11 cellular contexts compared by ENCODE assay signal in genomic region chr4:8506373-8507250, GRCh38.
DNase-seq lines count a peak whose midpoint lies in the region; ATAC-seq and TF ChIP-seq lines count a peak whose summit lies in the region.
"Had no signal": no experiment of that assay in that cellular context is flagged by ENCODE, and none has a peak within 500 bp of the region (broad histone marks: within the 10 kb centered on the region; RNA-seq: fewer than 3 reads in every experiment).

No MANE protein-coding gene starts in this region.

- TF ChIP-seq CTCF in left lung (IDR thresholded peaks at IDR 0.05) = no peak
- no peak for TF ChIP-seq CTCF in GM10266 (IDR thresholded peaks at IDR 0.05; ENCODE audit: control insufficient read depth, insufficient read depth, low read depth, missing control alignments)
- TF ChIP-seq CTCF in natural killer cell (IDR thresholded peaks at IDR 0.05) = no peak

- no peaks in the 10 kb centered on the region for H3K27me3 ChIP-seq in left lung
- H3K27me3 ChIP-seq in skeletal muscle satellite cell (ENCODE audit: control insufficient read depth, insufficient read depth, low read length) = peaks cover 42% of the 10 kb centered on the region

- peak overlapping the region; percentile 13 for H3K4me2 ChIP-seq in skeletal muscle satellite cell (ENCODE audit: low read length)

- peak overlapping the region; percentile 48 to 83 for H3K27ac ChIP-seq in left lung

- H3K36me3 Mint-ChIP-seq in natural killer cell = no peaks in the 10 kb centered on the region

- H3K4me3 Mint-ChIP-seq in natural killer cell = no peak overlapping the region
- H3K4me3 Mint-ChIP-seq: naive thymus-derived CD4-positive, alpha-beta T cell had no signal

- H3K27me3 Mint-ChIP-seq in natural killer cell (ENCODE audit: low read depth in 2 of 2) = no peaks in the 10 kb centered on the region
- H3K27me3 Mint-ChIP-seq: naive thymus-derived CD4-positive, alpha-beta T cell had no signal

- H3K9me3 ChIP-seq in left lung (no peaks in the 10 kb centered on the region), skeletal muscle satellite cell (replicated peaks; ENCODE audit: low read length) (no peaks in the 10 kb centered on the region)

- intact Hi-C loops in left lung (cut with DNase I) = no loop called here
- intact Hi-C loops in natural killer cell (cut with micrococcal nuclease) = no loop called here

- H3K9me3 Mint-ChIP-seq in natural killer cell = no peaks in the 10 kb centered on the region

- H3K36me3 ChIP-seq in left lung (no peaks in the 10 kb centered on the region), skeletal muscle satellite cell (ENCODE audit: insufficient read depth, low read length) (no peaks in the 10 kb centered on the region)

- H3K27ac Mint-ChIP-seq in natural killer cell = no peak overlapping the region
- H3K27ac Mint-ChIP-seq: naive thymus-derived CD4-positive, alpha-beta T cell had no signal

- H3K4me1 ChIP-seq in left lung (peaks cover 3 to 9% of the 10 kb centered on the region in 2 donors), skeletal muscle satellite cell (ENCODE audit: control insufficient read depth, insufficient read depth, low read length) (peaks cover 23% of the 10 kb centered on the region)

- ATAC-seq in left lung = peak; percentile 70
- no peak for ATAC-seq in natural killer cell
- ATAC-seq: naive thymus-derived CD4-positive, alpha-beta T cell; SK-N-SH treated with all-trans-retinoic acid at 6 μM for 48 hours had no signal

- DNase-seq in GM03348 (ENCODE audit: low spot score) (peak; percentile 77), dedifferentiated amniotic fluid mesenchymal stem cell (ENCODE audit: extremely low spot score) (peak; percentile 26), left lung (peak in 1 of 2 donors; percentile 54), RPMI8226 (no peak), GM10266 (ENCODE audit: extremely low spot score) (no peak), DMS53 (lab: John Stamatoyannopoulos, UW) (no peak), natural killer cell (no peak)
- DNase-seq: naive thymus-derived CD4-positive, alpha-beta T cell; NCI-H146 had no signal

- no peaks in the 10 kb centered on the region for H3K4me1 Mint-ChIP-seq in natural killer cell

- H3K4me3 ChIP-seq in left lung (no peak overlapping the region), skeletal muscle satellite cell (ENCODE audit: low read length) (no peak overlapping the region)

- H3K9ac ChIP-seq in skeletal muscle satellite cell (ENCODE audit: low read depth, low read length) = peak overlapping the region; percentile 65

Comparison
In these comparisons a context has a peak if more than half of its experiments do, and no peak if none do; other contexts are left out.
1. DNase-seq: peak in GM03348 (single experiment) and dedifferentiated amniotic fluid mesenchymal stem cell (single experiment); none in RPMI8226 (single experiment), GM10266 (single experiment), DMS53 (single experiment) and natural killer cell (single experiment).